Comparison of ENCODE assay signal across 27 cellular contexts in genomic region chr10:3380392-3381050, GRCh38.
"Had no signal": no experiment of that assay in that cellular context is flagged by ENCODE, and none has a peak within 500 bp of the region (broad histone marks: within the 10 kb centered on the region; RNA-seq: fewer than 3 reads in every experiment).

No MANE protein-coding gene starts in this region.

- H3K4me1 ChIP-seq: stomach, suprapubic skin, testis, thyroid gland, tibial artery, tibial nerve, transverse colon, upper lobe of left lung, upper lobe of right lung, uterus, vagina had no signal

- H3K27ac ChIP-seq: stomach, suprapubic skin, testis, thoracic aorta, thyroid gland, tibial artery, tibial nerve, transverse colon, upper lobe of left lung, upper lobe of right lung, uterus, vagina had no signal

- H3K27me3 ChIP-seq: stomach, suprapubic skin, testis, thyroid gland, tibial artery, tibial nerve, transverse colon, upper lobe of left lung, upper lobe of right lung, uterus, vagina had no signal

- ATAC-seq: stimulated activated effector memory CD8-positive, alpha-beta T cell treated with anti-CD3 and anti-CD28 coated beads, Interleukin-12 subunit alpha, Interleukin-12 subunit beta, amount 100 ng/mL, for 72 hours; stimulated activated memory B cell treated with anti-CD40 and anti-IgM and Interleukin-4, amounts not matched to agents 10 μg/mL and 1 μg/mL and 100 μg/mL, for 72 hours; stimulated activated naive B cell treated with anti-CD40 and anti-IgM and Interleukin-4, amounts not matched to agents 10 μg/mL and 1 μg/mL and 100 μg/mL, for 72 hours; stimulated activated naive CD8-positive, alpha-beta T cell treated with anti-CD3 and anti-CD28 coated beads, Interleukin-15, amount 100 ng/mL, for 72 hours; stimulated activated naive CD8-positive, alpha-beta T cell treated with anti-CD3 and anti-CD28 coated beads, Interleukin-15, Interleukin-2, amounts not matched to agents 100 U/mL and 50 U/mL, for 24 hours; upper lobe of right lung had no signal

- H3K36me3 ChIP-seq: stomach, suprapubic skin, thoracic aorta, thyroid gland, tibial artery, tibial nerve, transverse colon, upper lobe of left lung, upper lobe of right lung, uterus, vagina had no signal

- FAIRE-seq: urothelium cell line had no signal

- DNase-seq: stimulated activated CD4-positive, alpha-beta T cell treated with anti-CD3 and anti-CD28 coated beads, Interleukin-2, amount 100 ng/mL, for 48 hours; stimulated activated CD4-positive, alpha-beta T cell treated with anti-CD3 and anti-CD28 coated beads, Interleukin-4, amount 100 ng/mL, for 1 hour; stimulated activated CD4-positive, alpha-beta T cell treated with anti-CD3 and anti-CD28 coated beads, Interleukin-4, amount 100 ng/mL, for 24 hours; stimulated activated CD4-positive, alpha-beta T cell treated with anti-CD3 and anti-CD28 coated beads, Interleukin-4, amount 100 ng/mL, for 4 hours; stimulated activated CD8-positive, alpha-beta memory T cell treated with anti-CD3 and anti-CD28 coated beads, Interleukin-4, amount 100 ng/mL, for 48 hours; stimulated activated naive B cell treated with anti-CD40 and anti-IgM and Interleukin-4, amounts not matched to agents 10 μg/mL and 1 μg/mL and 100 μg/mL, for 72 hours; stimulated activated naive CD4-positive, alpha-beta T cell; stimulated activated naive CD4-positive, alpha-beta T cell treated with Interleukin-2 at 50 U/mL for 16 hours; stimulated activated naive CD8-positive, alpha-beta T cell treated with anti-CD3 and anti-CD28 coated beads, Interleukin-15, amount 100 ng/mL, for 72 hours; stimulated activated naive CD8-positive, alpha-beta T cell treated with anti-CD3 and anti-CD28 coated beads, Interleukin-15, Interleukin-2, amounts not matched to agents 100 U/mL and 50 U/mL, for 24 hours; stomach; substantia nigra; testis; thyroid gland; tibial artery; transverse colon; trophoblast cell; upper lobe of left lung; upper lobe of right lung; uterus had no signal

- H3K9me3 ChIP-seq: suprapubic skin, testis, thoracic aorta, thyroid gland, upper lobe of right lung, vagina had no signal

- H3K4me3 ChIP-seq: stomach, suprapubic skin, testis, thoracic aorta, thyroid gland, tibial artery, tibial nerve, transverse colon, upper lobe of left lung, upper lobe of right lung, uterus, vagina had no signal
